3 cellular contexts compared by ENCODE assay signal in genomic region chr22:43462701-43463100, GRCh38.
"Had no signal": no experiment of that assay in that cellular context is flagged by ENCODE, and none has a peak within 500 bp of the region (broad histone marks: within the 10 kb centered on the region; RNA-seq: fewer than 3 reads in every experiment).

No MANE protein-coding gene starts in this region.

- H3K4me3 ChIP-seq: GM12878 had no signal

- DNase-seq: GDM1, GF-D8 had no signal

- ATAC-seq: GM12878 had no signal
